8 cellular contexts compared by ENCODE assay signal in genomic region chrX:103254921-103255455, GRCh38. TPM values are rescaled to one million over a fixed set of nuclear protein-coding genes. Genes with fewer than 3 reads are reported as not detected.
DNase-seq lines count a peak whose midpoint lies in the region; ATAC-seq and TF ChIP-seq lines count a peak whose summit lies in the region.

Gene TCEAL8, minus strand, starts transcription at chrX:103255155. Its CDS starts 1,176 bp downstream, at chrX:103253979.

- TF ChIP-seq CTCF in GM12865 (IDR thresholded peaks at IDR 0.05; ENCODE audit: insufficient read depth, low read depth, low read length, missing control alignments) (no peak), astrocyte of the cerebellum (IDR thresholded peaks at IDR 0.05; ENCODE audit: low read depth, low read length, missing control alignments) (no peak), vagina (IDR thresholded peaks at IDR 0.05) (no peak)

- H3K4me3 ChIP-seq in GM12865 (ENCODE audit: low read depth, low read length) (peak within 1 kb of the TSS; percentile 89), astrocyte of the cerebellum (ENCODE audit: low read depth, low read length) (peak within 1 kb of the TSS; percentile 56), vagina (peak within 1 kb of the TSS; percentile 42 to 67)

- DNase-seq in GM12865 (ENCODE audit: low read depth), result peak; percentile 74
- DNase-seq in NCI-H1436 treated with DMSO at 0.1 percent for 48 hours (lab: John Stamatoyannopoulos, UW), result peak; percentile 48
- DNase-seq in T-helper 2 cell, result peak; percentile 13 to 85 (median 47)
- peak; percentile 37 for DNase-seq in astrocyte of the cerebellum (ENCODE audit: low read depth)
- peak; percentile 43 for DNase-seq in hepatic stellate cell (ENCODE audit: low spot score)
- DNase-seq in putamen (ENCODE audit: low spot score), result peak; percentile 91
- no peak for DNase-seq in vagina (ENCODE audit: extremely low spot score in 2 of 2)

- in situ Hi-C loops in astrocyte of the cerebellum (cut with HindIII; ENCODE audit: low sequenced_read_pairs), result no loop called here

- H3K9me3 ChIP-seq in vagina, result no peaks in the 10 kb centered on the region

- peaks cover 7% of the 10 kb centered on the region for H3K4me1 ChIP-seq in vagina

- peak; percentile 94 for ATAC-seq in HG02763 (IDR thresholded peaks at IDR 0.05; ENCODE audit: unreplicated experiment)

- intact Hi-C loops in vagina (cut with DNase I), result no loop called here

- H3K27me3 ChIP-seq in vagina, result no peaks in the 10 kb centered on the region

- peak within 1 kb of the TSS; percentile 94 for H3K27ac ChIP-seq in vagina

- H3K36me3 ChIP-seq in vagina, result no peaks in the 10 kb centered on the region

- peak in 1 of 2 donors; percentile 64 for TF ChIP-seq POLR2A in vagina (IDR thresholded peaks at IDR 0.05)

RNA-seq across cellular contexts. Expression of gene TCEAL8, which starts in this region (rescaled TPM):
- total RNA-seq in vagina, result 40.3 TPM

Comparison
In these comparisons a context has a peak if more than half of its experiments do, and no peak if none do; other contexts are left out.
1. DNase-seq: peak in GM12865 (single experiment), NCI-H1436 treated with DMSO at 0.1 percent for 48 hours (single experiment), T-helper 2 cell (5 of 5), astrocyte of the cerebellum (single experiment), hepatic stellate cell (single experiment) and putamen (single experiment); none in vagina (0 of 2).
2. Peak in every context shown above with its lines, with median percentiles within 50 percentile points of each other: H3K4me3 ChIP-seq.